ENCODE assay signal across 14 cellular contexts in genomic region chr22:28620244-28620922, GRCh38.
"Had no signal": no experiment of that assay in that cellular context is flagged by ENCODE, and none has a peak within 500 bp of the region (broad histone marks: within the 10 kb centered on the region; RNA-seq: fewer than 3 reads in every experiment).

No MANE protein-coding gene starts in this region.

- H3K4me3 Mint-ChIP-seq: activated naive CD4-positive, alpha-beta T cell treated with anti-CD3 and anti-CD28 coated beads, Interleukin-2, amount 10 ng/mL, durations not matched to agents 7 days and 5 days; dendritic cell treated with granulocyte-macrophage colony-stimulating factor and Interleukin-4, amounts not matched to agents 40 ng/mL and 50 ng/mL, for 4 days; naive thymus-derived CD8-positive, alpha-beta T cell; T-helper 2 cell treated with Interferon-gamma antibody and Interleukin-4, amounts not matched to agents 5 μg/mL and 100 μg/mL, for 36 hours had no signal

- DNase-seq: activated naive CD4-positive, alpha-beta T cell treated with anti-CD3 and anti-CD28 coated beads, Interleukin-2, amount 10 ng/mL, durations not matched to agents 7 days and 5 days; erythroblast; gastrocnemius medialis; hippocampal formation; mucosa of descending colon; naive thymus-derived CD8-positive, alpha-beta T cell; nucleus accumbens; SJCRH30; SW 1271; upper lobe of right lung had no signal

- H3K4me1 ChIP-seq: gastrocnemius medialis, SJCRH30, upper lobe of right lung had no signal

- H3K36me3 Mint-ChIP-seq: activated naive CD4-positive, alpha-beta T cell treated with anti-CD3 and anti-CD28 coated beads, Interleukin-2, amount 10 ng/mL, durations not matched to agents 7 days and 5 days had no signal

- H3K9me3 ChIP-seq: gastrocnemius medialis, mucosa of descending colon, SJCRH30, upper lobe of right lung had no signal

- ATAC-seq: gastrocnemius medialis; mucosa of descending colon; naive thymus-derived CD8-positive, alpha-beta T cell; upper lobe of right lung had no signal

- H3K27ac ChIP-seq: gastrocnemius medialis, SJCRH30, upper lobe of right lung had no signal

- H3K4me3 ChIP-seq: gastrocnemius medialis, lung, mucosa of descending colon, SJCRH30, upper lobe of right lung had no signal

- H3K27ac Mint-ChIP-seq: activated naive CD4-positive, alpha-beta T cell treated with anti-CD3 and anti-CD28 coated beads, Interleukin-2, amount 10 ng/mL, durations not matched to agents 7 days and 5 days; activated T-helper 2 cell treated with anti-CD3 and anti-CD28 coated beads, Interferon-gamma antibody, Interleukin-2, Interleukin-4, amounts not matched to agents 10 μg/mL and 5 μg/mL and 100 μg/mL, durations not matched to agents 14 hours and 24 hours and 36 hours; dendritic cell treated with granulocyte-macrophage colony-stimulating factor and Interleukin-4, amounts not matched to agents 40 ng/mL and 50 ng/mL, for 4 days; naive thymus-derived CD8-positive, alpha-beta T cell; T-helper 2 cell treated with Interferon-gamma antibody and Interleukin-4, amounts not matched to agents 5 μg/mL and 100 μg/mL, for 36 hours had no signal

- H3K4me1 Mint-ChIP-seq: activated naive CD4-positive, alpha-beta T cell treated with anti-CD3 and anti-CD28 coated beads, Interleukin-2, amount 10 ng/mL, durations not matched to agents 7 days and 5 days; naive thymus-derived CD8-positive, alpha-beta T cell had no signal

- H3K27me3 ChIP-seq: gastrocnemius medialis, SJCRH30, upper lobe of right lung had no signal

- H3K36me3 ChIP-seq: gastrocnemius medialis, upper lobe of right lung had no signal

- H3K9me3 Mint-ChIP-seq: activated naive CD4-positive, alpha-beta T cell treated with anti-CD3 and anti-CD28 coated beads, Interleukin-2, amount 10 ng/mL, durations not matched to agents 7 days and 5 days; activated T-helper 2 cell treated with anti-CD3 and anti-CD28 coated beads, Interferon-gamma antibody, Interleukin-2, Interleukin-4, amounts not matched to agents 10 μg/mL and 5 μg/mL and 100 μg/mL, durations not matched to agents 14 hours and 24 hours and 36 hours; dendritic cell treated with granulocyte-macrophage colony-stimulating factor and Interleukin-4, amounts not matched to agents 40 ng/mL and 50 ng/mL, for 4 days; T-helper 2 cell treated with Interferon-gamma antibody and Interleukin-4, amounts not matched to agents 5 μg/mL and 100 μg/mL, for 36 hours had no signal
